ENCODE assay signal across 19 cellular contexts in genomic region chr12:53105256-53105655, GRCh38. TPM values are rescaled to one million over a fixed set of nuclear protein-coding genes. Genes with fewer than 3 reads are reported as not detected.
"Had no signal": no experiment of that assay in that cellular context is flagged by ENCODE, and none has a peak within 500 bp of the region (broad histone marks: within the 10 kb centered on the region; RNA-seq: fewer than 3 reads in every experiment).

No MANE protein-coding gene starts in this region.

- H3K27me3 Mint-ChIP-seq: activated T-helper 17 cell treated with anti-CD3 and anti-CD28 coated beads, Interleukin-2, amount 50 U/mL, for 72 hours; naive thymus-derived CD8-positive, alpha-beta T cell had no signal

- DNase-seq: activated CD4-positive, alpha-beta T cell treated with anti-CD3 and anti-CD28 coated beads, Interleukin-2, amount 50 U/mL, for 1 hour; activated naive CD4-positive, alpha-beta T cell; activated T-cell treated with anti-CD3 and anti-CD28 coated beads, Interleukin-2, amount 50 U/mL, for 1 hour; brain microvascular endothelial cell; cortex of kidney; gastrocnemius medialis; head of caudate nucleus; left ventricle myocardium inferior; mesendoderm; naive thymus-derived CD8-positive, alpha-beta T cell; pancreas; stimulated activated CD4-positive, alpha-beta T cell treated with anti-CD3 and anti-CD28 coated beads, Interleukin-2, amount 100 ng/mL, for 24 hours; stimulated activated naive CD8-positive, alpha-beta T cell treated with anti-CD3 and anti-CD28 coated beads, Interleukin-15, Interleukin-2, amounts not matched to agents 100 U/mL and 50 U/mL, for 24 hours; transverse colon had no signal

- ATAC-seq: activated T-helper 17 cell treated with anti-CD3 and anti-CD28 coated beads, Interleukin-2, amount 50 U/mL, for 72 hours; gastrocnemius medialis; naive thymus-derived CD8-positive, alpha-beta T cell; pancreas; stimulated activated naive CD8-positive, alpha-beta T cell treated with anti-CD3 and anti-CD28 coated beads, Interleukin-15, Interleukin-2, amounts not matched to agents 100 U/mL and 50 U/mL, for 24 hours had no signal

- H3K9me3 Mint-ChIP-seq: activated T-helper 17 cell treated with anti-CD3 and anti-CD28 coated beads, Interleukin-2, amount 50 U/mL, for 72 hours; naive thymus-derived CD8-positive, alpha-beta T cell had no signal

- H3K9me3 ChIP-seq: gastrocnemius medialis, left ventricle myocardium inferior, pancreas, transverse colon, vagina had no signal

- H3K36me3 ChIP-seq: gastrocnemius medialis, pancreas, transverse colon had no signal

- H3K27me3 ChIP-seq: brain microvascular endothelial cell, gastrocnemius medialis, pancreas, transverse colon, vagina had no signal

- H3K4me3 ChIP-seq: gastrocnemius medialis, left ventricle myocardium inferior, pancreas, SK-N-MC, transverse colon, vagina had no signal

- H3K27ac ChIP-seq: brain microvascular endothelial cell, gastrocnemius medialis, left ventricle myocardium inferior, pancreas, SK-N-MC, transverse colon, vagina had no signal

- H3K27ac Mint-ChIP-seq: activated T-helper 17 cell treated with anti-CD3 and anti-CD28 coated beads, Interleukin-2, amount 50 U/mL, for 72 hours had no signal

- H3K4me3 Mint-ChIP-seq: activated T-helper 17 cell treated with anti-CD3 and anti-CD28 coated beads, Interleukin-2, amount 50 U/mL, for 72 hours had no signal

RNA-seq across cellular contexts. Expression of gene SOAT2, which starts 2.0 kb away (rescaled TPM):
- total RNA-seq: gastrocnemius medialis, kidney epithelial cell, left ventricle myocardium inferior, renal cortical epithelial cell had no signal
